Comparison of ENCODE assay signal across 8 cellular contexts in genomic region chr1:43454270-43455011, GRCh38. TPM values are rescaled to one million over a fixed set of nuclear protein-coding genes. Genes with fewer than 3 reads are reported as not detected.
DNase-seq lines count a peak whose midpoint lies in the region; ATAC-seq, FAIRE-seq and TF ChIP-seq lines count a peak whose summit lies in the region.

No MANE protein-coding gene starts in this region.

- H3K27ac ChIP-seq in K562 (ENCODE audit: extremely low read depth, low read depth, low read length) = no peak overlapping the region

- 0 out of 2 replicates have a peak overlapping the region, but pooled peaks have one; percentile 27 for H3K4me2 ChIP-seq in K562 (ENCODE audit: insufficient read depth, low read length)

- H3K4me3 ChIP-seq in NB4 (ENCODE audit: low read depth, low read length) (peak overlapping the region; percentile 59), K562 (no peak overlapping the region)

- H3K79me2 ChIP-seq in K562 (ENCODE audit: control insufficient read depth, insufficient read depth, low read length) = no peaks in the 10 kb centered on the region

- WGBS in K562 (ENCODE audit: insufficient coverage, low coverage, missing lambda C conversion rate) = 50% methylated on average over 19 of the region's 19 CpGs

- H3K27me3 ChIP-seq in K562 (ENCODE audit: control insufficient read depth in 2 of 2, insufficient read depth in 2 of 2, low read length in 2 of 2) = no peaks in the 10 kb centered on the region; a peak in 1 of 5 replicates

- TF ChIP-seq CTCF in Calu3 (IDR thresholded peaks at IDR 0.05; ENCODE audit: unreplicated experiment) (no peak), NB4 (IDR thresholded peaks at IDR 0.05; ENCODE audit: low read depth, low read length) (no peak), K562 (IDR thresholded peaks at IDR 0.05 in 2 of 3, conservative IDR thresholded peaks at IDR 0.05 in 1 of 3; ENCODE audit: insufficient read depth in 2 of 3, low read depth in 1 of 3, low read length in 3 of 3) (no peak)

- no peak for TF ChIP-seq EP300 in K562 (IDR thresholded peaks at IDR 0.05; ENCODE audit: low read length)

- H3K9ac ChIP-seq in K562 (ENCODE audit: insufficient read depth in 1 of 2, low read depth in 2 of 2, low read length in 2 of 2) = no peak overlapping the region

- CTCF ChIA-PET in Calu3 (lab: Charles Lee) = interaction anchor here (0.6 to 1.5 kb wide), 5 partner anchors 11 to 82 kb away, joined by 3 to 4 read pairs (median 3); no protein-coding TSS in a partner anchor
- CTCF ChIA-PET in T-cell (lab: Charles Lee) = interaction anchor here in 1 of 2 donors (0.8 to 1.6 kb wide), 3 partner anchors 27 to 481 kb away, joined by 3 read pairs; no protein-coding TSS in a partner anchor
- CTCF ChIA-PET in K562 (lab: Yijun Ruan, JAX; ENCODE audit: low intra/inter-chr PET ratio) = no interaction called here

- peak overlapping the region; percentile 49 for H3K4me3 Mint-ChIP-seq in Calu3 (ENCODE audit: low read depth, unreplicated experiment)
- peak overlapping the region; percentile 83 to 88 (median 87) for H3K4me3 Mint-ChIP-seq in T-cell

- H3K36me3 Mint-ChIP-seq in Calu3 (ENCODE audit: insufficient read depth, unreplicated experiment) (peaks cover 52% of the 10 kb centered on the region), T-cell (peaks cover 11% of the 10 kb centered on the region)

- H3K9me3 ChIP-seq in K562 (replicated peaks; ENCODE audit: control insufficient read depth, insufficient read depth, low read depth, low read length) = no peaks in the 10 kb centered on the region

- TSS peak; percentile 83 for BruUV-seq in Calu3 (replicated peaks; lab: Mats Ljungman, UMichigan)
- no TSS peak for BruUV-seq in K562 (replicated peaks; lab: Mats Ljungman, UMichigan)

- in situ Hi-C loops in K562 (cut with MboI) = no loop called here

- H3K27me3 Mint-ChIP-seq in Calu3 (ENCODE audit: unreplicated experiment) (no peaks in the 10 kb centered on the region), T-cell (peaks cover 14% of the 10 kb centered on the region in 2 donors)

- peak overlapping the region; percentile 49 for H2AFZ ChIP-seq in K562 (ENCODE audit: low read depth, low read length)

- peaks cover 16% of the 10 kb centered on the region; the same call in 1 of the 3 replicates for H3K36me3 ChIP-seq in K562 (ENCODE audit: control insufficient read depth, insufficient read depth, low read length)

- H3K4me1 Mint-ChIP-seq in Calu3 (ENCODE audit: low read depth, unreplicated experiment) = peaks cover 22% of the 10 kb centered on the region
- peaks cover 17 to 23% (median 21%) of the 10 kb centered on the region in 3 donors for H3K4me1 Mint-ChIP-seq in T-cell

- H3K9me1 ChIP-seq in K562 (ENCODE audit: control insufficient read depth, insufficient read depth, low read length) = no peaks in the 10 kb centered on the region

- TF ChIP-seq POLR2A in NB4 (IDR thresholded peaks at IDR 0.05; ENCODE audit: extremely low read depth, insufficient read length) = no peak
- no peak for TF ChIP-seq POLR2A in K562 (conservative IDR thresholded peaks at IDR 0.05)

- DNase-seq in Calu3 (peak; percentile 84), NB4 (ENCODE audit: low read depth) (peak; percentile 15), T-cell (peak in 33 of 34 experiments; percentile 25 to 75 (median 45)), K562 (ENCODE audit: extremely low read depth in 1 of 4, low spot score in 3 of 4) (peak; percentile 38 to 77 (median 68)), hepatic stellate cell (ENCODE audit: low spot score) (peak; percentile 86), pulmonary artery endothelial cell (ENCODE audit: low read depth, low spot score) (peak; percentile 59), cortex of kidney (lab: John Stamatoyannopoulos, UW) (no peak)

- H3K27ac Mint-ChIP-seq in Calu3 (ENCODE audit: unreplicated experiment) (peak overlapping the region; percentile 90), T-cell (peak overlapping the region; percentile 88 to 89)

- H3K4me1 ChIP-seq in K562 (replicated peaks in 1 of 2; ENCODE audit: control insufficient read depth in 2 of 2, insufficient read depth in 2 of 2, low read length in 2 of 2) = peaks cover 0 to 16% of the 10 kb centered on the region in 2 experiments; a peak in 3 of 5 replicates

- intact Hi-C loops in Calu3 (cut with micrococcal nuclease; ENCODE audit: unreplicated experiment) (loop anchor here (5.0 kb wide), 1 partner anchor 73 kb away; no protein-coding TSS in a partner anchor), K562 (cut with micrococcal nuclease) (no loop called here)

- ATAC-seq in GM21723 (IDR thresholded peaks at IDR 0.05; ENCODE audit: unreplicated experiment) (peak; percentile 62), T-cell (replicated peaks in 1 of 4) (peak; percentile 57 to 80 (median 63)), K562 (peak; percentile 65)

- no peak for TF ChIP-seq RAD21 in K562 (CRISPR knock-in tag; conservative IDR thresholded peaks at IDR 0.05 in 1 of 2, IDR thresholded peaks at IDR 0.05 in 1 of 2)

- H4K20me1 ChIP-seq in K562 (replicated peaks; ENCODE audit: control insufficient read depth, insufficient read depth, low read length) = no peaks in the 10 kb centered on the region

- H3K9me3 Mint-ChIP-seq in Calu3 (ENCODE audit: low read depth, unreplicated experiment) (peaks cover 3% of the 10 kb centered on the region), T-cell (no peaks in the 10 kb centered on the region)

- POLR2A ChIA-PET in T-cell (lab: Charles Lee) (no interaction called here), K562 (lab: Yijun Ruan, JAX) (interaction anchor here (0.5 to 1.2 kb wide), 6 partner anchors 12 to 517 kb away, joined by 3 to 4 read pairs (median 3); no protein-coding TSS in a partner anchor)

- FAIRE-seq in K562 (lab: Jason Lieb, UNC) = peak; percentile 57

TF ChIP-seq in K562, 482 proteins besides CTCF, POLR2A, EP300 and RAD21 (continues in another document):
- TF ChIP-seq MAFK (IDR thresholded peaks at IDR 0.05; ENCODE audit: low read length) (no peak), NFYB (IDR thresholded peaks at IDR 0.05; ENCODE audit: extremely low read depth, insufficient read length) (peak; percentile 36), MIER1 (IDR thresholded peaks at IDR 0.05; ENCODE audit: low read depth) (no peak)
- TF ChIP-seq, protein P1, sequence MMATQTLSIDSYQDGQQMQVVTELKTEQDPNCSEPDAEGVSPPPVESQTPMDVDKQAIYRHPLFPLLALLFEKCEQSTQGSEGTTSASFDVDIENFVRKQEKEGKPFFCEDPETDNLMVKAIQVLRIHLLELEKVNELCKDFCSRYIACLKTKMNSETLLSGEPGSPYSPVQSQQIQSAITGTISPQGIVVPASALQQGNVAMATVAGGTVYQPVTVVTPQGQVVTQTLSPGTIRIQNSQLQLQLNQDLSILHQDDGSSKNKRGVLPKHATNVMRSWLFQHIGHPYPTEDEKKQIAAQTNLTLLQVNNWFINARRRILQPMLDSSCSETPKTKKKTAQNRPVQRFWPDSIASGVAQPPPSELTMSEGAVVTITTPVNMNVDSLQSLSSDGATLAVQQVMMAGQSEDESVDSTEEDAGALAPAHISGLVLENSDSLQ (IDR thresholded peaks at IDR 0.05) = peak; percentile 40; the same call in 1 of the 2 replicates
- TF ChIP-seq, protein P2, sequence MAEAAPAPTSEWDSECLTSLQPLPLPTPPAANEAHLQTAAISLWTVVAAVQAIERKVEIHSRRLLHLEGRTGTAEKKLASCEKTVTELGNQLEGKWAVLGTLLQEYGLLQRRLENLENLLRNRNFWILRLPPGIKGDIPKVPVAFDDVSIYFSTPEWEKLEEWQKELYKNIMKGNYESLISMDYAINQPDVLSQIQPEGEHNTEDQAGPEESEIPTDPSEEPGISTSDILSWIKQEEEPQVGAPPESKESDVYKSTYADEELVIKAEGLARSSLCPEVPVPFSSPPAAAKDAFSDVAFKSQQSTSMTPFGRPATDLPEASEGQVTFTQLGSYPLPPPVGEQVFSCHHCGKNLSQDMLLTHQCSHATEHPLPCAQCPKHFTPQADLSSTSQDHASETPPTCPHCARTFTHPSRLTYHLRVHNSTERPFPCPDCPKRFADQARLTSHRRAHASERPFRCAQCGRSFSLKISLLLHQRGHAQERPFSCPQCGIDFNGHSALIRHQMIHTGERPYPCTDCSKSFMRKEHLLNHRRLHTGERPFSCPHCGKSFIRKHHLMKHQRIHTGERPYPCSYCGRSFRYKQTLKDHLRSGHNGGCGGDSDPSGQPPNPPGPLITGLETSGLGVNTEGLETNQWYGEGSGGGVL (CRISPR knock-in tag; IDR thresholded peaks at IDR 0.05) = no peak

RNA-seq across cellular contexts. Expression of gene HYI, which starts 0.7 kb away (rescaled TPM):
- total RNA-seq in Calu3 (2022) (44.4 and 67.4 TPM in 2 replicates), T-cell (10 to 100 TPM; 14.9 to 27.4 (median 19.9) TPM), K562 (2014; rRNA removed) (3.2 and 3.6 TPM in 2 replicates), K562 (2014; rRNA removed; fragmentation: Illumina TruSeq; extraction: Trizol) (0.38 and 0.69 TPM in 2 replicates), K562 (2015; rRNA removed; fragmentation: Illumina TruSeq; extraction: Trizol) (1.7 and 1.8 TPM in 2 replicates), K562 (2021) (2.2 and 3.2 TPM in 2 replicates), pulmonary artery endothelial cell (133 and 149 TPM in 2 replicates)
- 2.6 and 4.9 TPM in 2 replicates for total RNA-seq in K562 (2011; cell fraction: chromatin; rRNA removed; ENCODE audit: low replicate concordance)
- 1.4 and 2.0 TPM in 2 replicates for total RNA-seq in K562 (2011; cell fraction: nucleolus; rRNA removed)
- 2.6 and 3.3 TPM in 2 replicates for total RNA-seq in K562 (2011; cell fraction: nucleoplasm; rRNA removed)
- polyA plus RNA-seq in K562 (2011; rRNA removed) (1.1 and 1.2 TPM in 2 replicates), K562 (2014; fragmentation: Illumina TruSeq; extraction: Trizol) (0.35 and 1.1 TPM in 2 replicates), K562 (2014; fragmentation: Nextera tagmentation; extraction: Ambion mirVana) (under 1 TPM in 1 of 2 experiments, not detected in 1; 0.04 TPM), K562 (2014; rRNA removed) (2.3 and 4.1 TPM in 2 replicates)
- 1.3 and 1.5 TPM in 2 replicates for polyA plus RNA-seq in K562 (2011; cell fraction: cytosol; rRNA removed)
- polyA plus RNA-seq in K562 (2011; cell fraction: nucleus; rRNA removed) = 6.8 and 7.2 TPM in 2 replicates
- 10.1 and 18.1 TPM in 2 replicates for polyA plus RNA-seq in K562 (2012)
- 0.32 and 0.84 TPM in 2 replicates for polyA minus RNA-seq in K562 (2011; rRNA and poly(A)+ RNA removed)
- polyA minus RNA-seq in K562 (2011; cell fraction: cytosol; rRNA and poly(A)+ RNA removed) = not detected in 2 replicates
- 1.4 and 1.8 TPM in 2 replicates for polyA minus RNA-seq in K562 (2011; cell fraction: nucleus; rRNA and poly(A)+ RNA removed)
